ENCODE assay signal across 7 cellular contexts in the genomic region with DNA sequence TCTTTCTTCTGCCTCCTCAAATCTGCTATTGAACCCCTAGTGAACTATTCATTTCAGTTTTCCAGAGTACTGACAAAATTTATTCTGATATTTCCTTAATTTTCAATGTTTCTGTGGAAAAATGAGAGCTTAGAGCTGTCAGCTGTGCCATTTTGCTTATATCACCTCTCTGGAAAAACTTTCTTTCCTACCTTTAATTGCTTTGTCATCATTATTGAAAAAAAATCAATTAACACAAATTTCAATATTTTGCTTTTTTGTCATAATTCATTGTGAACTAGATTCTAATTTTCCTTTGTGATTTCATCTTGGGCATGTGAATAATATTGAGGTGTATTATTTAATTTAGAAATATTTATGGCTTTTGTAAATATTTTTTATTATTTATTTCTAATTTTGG.
"Had no signal": no experiment of that assay in that cellular context is flagged by ENCODE, and none has a peak within 500 bp of the region (broad histone marks: within the 10 kb centered on the region; RNA-seq: fewer than 3 reads in every experiment).

No MANE protein-coding gene starts in this region.

- H3K4me1 ChIP-seq: HAP-1 had no signal

- H3K36me3 ChIP-seq: HAP-1 had no signal

- H3K4me1 Mint-ChIP-seq: IgD-negative memory B cell had no signal

- H3K4me3 Mint-ChIP-seq: IgD-negative memory B cell had no signal

- H3K4me3 ChIP-seq: GM23248, HAP-1 had no signal

- H3K36me3 Mint-ChIP-seq: IgD-negative memory B cell had no signal

- H3K27ac Mint-ChIP-seq: IgD-negative memory B cell had no signal

- H3K27ac ChIP-seq: GM23248, HL-60 had no signal

- DNase-seq: GM23248, GOT3, H7, KG1 had no signal

- H3K9me3 ChIP-seq: HAP-1 had no signal

- H3K9ac ChIP-seq: GM23248 had no signal

- H2AFZ ChIP-seq: GM23248 had no signal
